Comparison of ENCODE assay signal across 14 cellular contexts in genomic region chr22:32136881-32137280, GRCh38. TPM values are rescaled to one million over a fixed set of nuclear protein-coding genes. Genes with fewer than 3 reads are reported as not detected.
"Had no signal": no experiment of that assay in that cellular context is flagged by ENCODE, and none has a peak within 500 bp of the region (broad histone marks: within the 10 kb centered on the region; RNA-seq: fewer than 3 reads in every experiment).

No MANE protein-coding gene starts in this region.

RNA-seq across cellular contexts. Expression of gene C22orf42, which starts 22.2 kb away (rescaled TPM):
- total RNA-seq: fibroblast of lung; glomerular endothelial cell; heart left ventricle; lower leg skin; mammary epithelial cell; mucosa of descending colon; naive thymus-derived CD8-positive, alpha-beta T cell; neural crest cell; ovary; posterior vena cava; right atrium auricular region; sigmoid colon; urinary bladder had no signal
- polyA plus RNA-seq: esophagus; fibroblast of lung; heart left ventricle; mammary epithelial cell; naive thymus-derived CD8-positive, alpha-beta T cell; ovary; sigmoid colon; urinary bladder had no signal
